ENCODE assay signal across 8 cellular contexts in genomic region chr16:74984194-74984669, GRCh38. TPM values are rescaled to one million over a fixed set of nuclear protein-coding genes. Genes with fewer than 3 reads are reported as not detected.
DNase-seq lines count a peak whose midpoint lies in the region; ATAC-seq and TF ChIP-seq lines count a peak whose summit lies in the region.

No MANE protein-coding gene starts in this region.

- H3K4me3 ChIP-seq in LNCaP clone FGC (ENCODE audit: low read depth, low read length) = peak overlapping the region; percentile 98
- H3K4me3 ChIP-seq in iPS-15b (ENCODE audit: low read depth, low read length) = peak overlapping the region; percentile 97

- CTCF ChIA-PET in Calu3 (lab: Charles Lee) = interaction anchor here (1.2 to 3.6 kb wide), 3 partner anchors 13 to 127 kb away, joined by 6 to 30 read pairs (median 7); no protein-coding TSS in a partner anchor

- no peaks in the 10 kb centered on the region for H3K9me3 ChIP-seq in iPS-15b (ENCODE audit: control insufficient read depth, insufficient read depth, low read length)

- H3K9ac ChIP-seq in iPS-15b (ENCODE audit: low read depth, low read length) = peak overlapping the region; percentile 92

- DNase-seq in Calu3 (peak; percentile 13), LNCaP clone FGC (ENCODE audit: low read depth) (no peak), NCI-H2029 treated with DMSO at 0.1 percent for 48 hours (lab: John Stamatoyannopoulos, UW) (no peak)
- DNase-seq in activated naive CD8-positive, alpha-beta T cell treated with anti-CD3 and anti-CD28 coated beads, Interleukin-2, amount 50 U/mL, for 16 hours (ENCODE audit: low read depth, low spot score) = peak; percentile 1
- DNase-seq in stimulated activated CD4-positive, alpha-beta T cell treated with anti-CD3 and anti-CD28 coated beads, Interleukin-1b, Interleukin-23, amount 100 ng/mL, for 48 hours = peak; percentile 31
- DNase-seq in NK-92 treated with Interleukin-12 subunit alpha and Interleukin-12 subunit beta, amount 100 ng/mL, for 24 hours (lab: John Stamatoyannopoulos, UW) = no peak

- H3K4me3 Mint-ChIP-seq in Calu3 (ENCODE audit: low read depth, unreplicated experiment) = peak overlapping the region; percentile 79

- H3K36me3 ChIP-seq in iPS-15b (ENCODE audit: control insufficient read depth, insufficient read depth, low read length) = peaks cover 4% of the 10 kb centered on the region

- BruUV-seq in Calu3 (replicated peaks; lab: Mats Ljungman, UMichigan) = no TSS peak

- intact Hi-C loops in Calu3 (cut with micrococcal nuclease; ENCODE audit: unreplicated experiment) = no loop called here

- no peak for ATAC-seq in HG03460 (IDR thresholded peaks at IDR 0.05; ENCODE audit: unreplicated experiment)

- no peaks in the 10 kb centered on the region for H3K4me1 Mint-ChIP-seq in Calu3 (ENCODE audit: low read depth, unreplicated experiment)

- H3K36me3 Mint-ChIP-seq in Calu3 (ENCODE audit: insufficient read depth, unreplicated experiment) = peaks cover 20% of the 10 kb centered on the region

- H3K27ac Mint-ChIP-seq in Calu3 (ENCODE audit: unreplicated experiment) = peak overlapping the region; percentile 86

- no peaks in the 10 kb centered on the region for H3K9me3 Mint-ChIP-seq in Calu3 (ENCODE audit: low read depth, unreplicated experiment)

- no peaks in the 10 kb centered on the region for H3K27me3 Mint-ChIP-seq in Calu3 (ENCODE audit: unreplicated experiment)

- H3K27me3 ChIP-seq in iPS-15b (ENCODE audit: control insufficient read depth, insufficient read depth, low read length) = no peaks in the 10 kb centered on the region

- TF ChIP-seq CTCF in Calu3 (IDR thresholded peaks at IDR 0.05; ENCODE audit: unreplicated experiment) (no peak), LNCaP clone FGC (IDR thresholded peaks at IDR 0.05; ENCODE audit: control insufficient read depth, extremely low read depth, insufficient read depth) (no peak)

- H3K4me1 ChIP-seq in iPS-15b (ENCODE audit: control insufficient read depth, insufficient read depth, low read length) = no peaks in the 10 kb centered on the region

RNA-seq across cellular contexts. Expression of gene WDR59, which starts 0.7 kb away (rescaled TPM):
- 95.4 and 97.3 TPM in 2 replicates for total RNA-seq in Calu3 (2022)

RNA-seq across cellular contexts. Expression of gene ZNRF1, which starts 14.6 kb away (rescaled TPM):
- total RNA-seq in Calu3 (2022) = 27.1 and 27.5 TPM in 2 replicates

Comparison
In these comparisons a context has a peak if more than half of its experiments do, and no peak if none do; other contexts are left out.
1. DNase-seq: peak in Calu3 (single experiment), activated naive CD8-positive, alpha-beta T cell treated with anti-CD3 and anti-CD28 coated beads, Interleukin-2, amount 50 U/mL, for 16 hours (single experiment) and stimulated activated CD4-positive, alpha-beta T cell treated with anti-CD3 and anti-CD28 coated beads, Interleukin-1b, Interleukin-23, amount 100 ng/mL, for 48 hours (single experiment); none in LNCaP clone FGC (single experiment), NCI-H2029 treated with DMSO at 0.1 percent for 48 hours (single experiment) and NK-92 treated with Interleukin-12 subunit alpha and Interleukin-12 subunit beta, amount 100 ng/mL, for 24 hours (single experiment).